8 cellular contexts compared by ENCODE assay signal in genomic region chr4:107930821-107931774, GRCh38. TPM values are rescaled to one million over a fixed set of nuclear protein-coding genes. Genes with fewer than 3 reads are reported as not detected.
DNase-seq lines count a peak whose midpoint lies in the region; ATAC-seq and TF ChIP-seq lines count a peak whose summit lies in the region.

Gene CYP2U1, plus strand, starts transcription at chr4:107931549. Its CDS starts 95 bp downstream, at chr4:107931644.

- no peaks in the 10 kb centered on the region for H3K36me3 ChIP-seq in aorta (ENCODE audit: control insufficient read depth in 1 of 2, insufficient read depth in 2 of 2, low read length in 1 of 2)

- WGBS in aorta, 2 donors = 0 to 1% methylated on average over 43 to 78 of the region's 78 CpGs

- POLR2A ChIA-PET in HEK293T (lab: Yijun Ruan, JAX) = interaction anchor here (1.1 kb wide), 1 partner anchor 10 kb away, joined by 3 read pairs; no protein-coding TSS in a partner anchor

- intact Hi-C loops in aorta (cut with DNase I) = loop anchor here (1.0 to 2.0 kb wide), 2 partner anchors 58 kb away; partner anchors contain the start of gene HADH (in 2 of the 2)

- H3K27ac ChIP-seq in aorta (ENCODE audit: low read depth in 1 of 2, low read length in 2 of 2) = peak within 1 kb of the TSS in 1 of 2 donors; percentile 72

- H3K4me1 ChIP-seq in aorta (ENCODE audit: control insufficient read depth in 1 of 2, insufficient read depth in 2 of 2, low read length in 2 of 2) = no peaks in the 10 kb centered on the region

- DNase-seq in GM12864 (ENCODE audit: low read depth) (no peak), HEK293T (ENCODE audit: extremely low spot score) (peak; percentile 83), MV-4-11 (lab: John Stamatoyannopoulos, UW) (peak; percentile 16), T-helper 2 cell (peak; percentile 51 to 80 (median 73)), anterior cingulate cortex (lab: John Stamatoyannopoulos, UW) (peak; percentile 41 to 90 (median 80)), hepatic stellate cell (ENCODE audit: low spot score) (peak; percentile 86), retina (peak; percentile 91), aorta (peak; percentile 93 to 95)

- no peaks in the 10 kb centered on the region for H3K27me3 ChIP-seq in aorta (ENCODE audit: control insufficient read depth in 1 of 2, insufficient read depth in 2 of 2, low read length in 1 of 2)

- peak; percentile 97 for ATAC-seq in aorta (ENCODE audit: low FRiP score)

- peak within 1 kb of the TSS; percentile 78 for H3K4me3 ChIP-seq in GM12864 (ENCODE audit: low read depth, low read length)
- H3K4me3 ChIP-seq in aorta (ENCODE audit: low read length in 2 of 2) = peak within 1 kb of the TSS; percentile 58 to 78

- TF ChIP-seq CTCF in GM12864 (IDR thresholded peaks at IDR 0.05; ENCODE audit: low read depth, low read length, missing control alignments) = no peak

- H3K9me3 ChIP-seq in aorta (ENCODE audit: control insufficient read depth, low read length) = no peaks in the 10 kb centered on the region

- CTCF ChIA-PET in HEK293T (lab: Yijun Ruan, JAX) = no interaction called here

TF ChIP-seq in HEK293T, 16 proteins besides CTCF, POLR2A, EP300 and RAD21:
- TF ChIP-seq ELF4 (IDR thresholded peaks at IDR 0.05) (no peak), LEF1 (IDR thresholded peaks at IDR 0.05; ENCODE audit: borderline replicate concordance) (peak; percentile 52; the same call in 1 of the 2 replicates), SP1 (IDR thresholded peaks at IDR 0.05) (no peak), CTBP1 (IDR thresholded peaks at IDR 0.05; ENCODE audit: borderline replicate concordance) (no peak), FOXK2 (IDR thresholded peaks at IDR 0.05) (no peak), TARDBP (IDR thresholded peaks at IDR 0.05) (no peak), ARNT (IDR thresholded peaks at IDR 0.05) (0 out of 2 replicates have a peak, but pooled peaks have one; percentile 26), L3MBTL2 (conservative IDR thresholded peaks at IDR 0.05) (peak; percentile 79), PKNOX1 (IDR thresholded peaks at IDR 0.05) (peak; percentile 84), ZNF384 (IDR thresholded peaks at IDR 0.05) (no peak), SUZ12 (IDR thresholded peaks at IDR 0.05) (no peak)

RNA-seq across cellular contexts. Expression of gene CYP2U1, which starts in this region (rescaled TPM):
- 10 to 100 TPM; 13.8 to 16.7 TPM for total RNA-seq in aorta
- polyA plus RNA-seq in aorta = 1 to 10 TPM; 5.3 to 8.5 TPM
